ENCODE assay signal across 12 cellular contexts in genomic region chr1:50419192-50419906, GRCh38. TPM values are rescaled to one million over a fixed set of nuclear protein-coding genes. Genes with fewer than 3 reads are reported as not detected.
A peak's percentile ranks its signal among the peaks of the same experiment; 100 is the strongest.
DNase-seq lines count a peak whose midpoint lies in the region; ATAC-seq, FAIRE-seq and TF ChIP-seq lines count a peak whose summit lies in the region.
"Had no signal": no experiment of that assay in that cellular context is flagged by ENCODE, and none has a peak within 500 bp of the region (broad histone marks: within the 10 kb centered on the region; RNA-seq: fewer than 3 reads in every experiment).

No MANE protein-coding gene starts in this region.

- ATAC-seq in activated T-helper 17 cell treated with anti-CD3 and anti-CD28 coated beads, Interleukin-2, amount 50 U/mL, for 72 hours (replicated peaks): no peak
- peak; percentile 14 for ATAC-seq in left lung
- no peak for ATAC-seq in GM21423 (IDR thresholded peaks at IDR 0.05; ENCODE audit: unreplicated experiment)

- H3K4me1 ChIP-seq in left lung (peaks cover 9 to 66% of the 10 kb centered on the region in 2 donors), suprapubic skin (peaks cover 85% of the 10 kb centered on the region)

- peaks cover 37% of the 10 kb centered on the region for H3K4me1 Mint-ChIP-seq in activated naive CD4-positive, alpha-beta T cell treated with anti-CD3 and anti-CD28 coated beads, Interleukin-2, amount 10 ng/mL, durations not matched to agents 7 days and 5 days
- peaks cover 30% of the 10 kb centered on the region for H3K4me1 Mint-ChIP-seq in activated T-helper 17 cell treated with anti-CD3 and anti-CD28 coated beads, Interleukin-2, amount 50 U/mL, for 72 hours

- peak overlapping the region; percentile 56 for H3K27ac Mint-ChIP-seq in activated naive CD4-positive, alpha-beta T cell treated with anti-CD3 and anti-CD28 coated beads, Interleukin-2, amount 10 ng/mL, durations not matched to agents 7 days and 5 days
- H3K27ac Mint-ChIP-seq in activated T-helper 17 cell treated with anti-CD3 and anti-CD28 coated beads, Interleukin-2, amount 50 U/mL, for 72 hours: no peak overlapping the region

- no peak overlapping the region for H3K27ac ChIP-seq in left lung
- no peak overlapping the region for H3K27ac ChIP-seq in suprapubic skin
- H3K27ac ChIP-seq: SJSA1 had no signal

- peaks cover 17% of the 10 kb centered on the region for H3K36me3 Mint-ChIP-seq in activated naive CD4-positive, alpha-beta T cell treated with anti-CD3 and anti-CD28 coated beads, Interleukin-2, amount 10 ng/mL, durations not matched to agents 7 days and 5 days
- peaks cover 24% of the 10 kb centered on the region for H3K36me3 Mint-ChIP-seq in activated T-helper 17 cell treated with anti-CD3 and anti-CD28 coated beads, Interleukin-2, amount 50 U/mL, for 72 hours (ENCODE audit: low read depth)

- TF ChIP-seq POLR2A in suprapubic skin (IDR thresholded peaks at IDR 0.05): no peak

- intact Hi-C loops in left lung (cut with DNase I): no loop called here

- TF ChIP-seq EP300 in suprapubic skin (IDR thresholded peaks at IDR 0.05): no peak

- H3K9me3 Mint-ChIP-seq in activated naive CD4-positive, alpha-beta T cell treated with anti-CD3 and anti-CD28 coated beads, Interleukin-2, amount 10 ng/mL, durations not matched to agents 7 days and 5 days: no peaks in the 10 kb centered on the region
- no peaks in the 10 kb centered on the region for H3K9me3 Mint-ChIP-seq in activated T-helper 17 cell treated with anti-CD3 and anti-CD28 coated beads, Interleukin-2, amount 50 U/mL, for 72 hours

- H3K4me3 ChIP-seq in left lung (no peak overlapping the region), suprapubic skin (peak overlapping the region; percentile 44)
- H3K4me3 ChIP-seq: SJSA1 had no signal

- no peak for FAIRE-seq in D721Med (lab: Jason Lieb, UNC)

- H3K27me3 ChIP-seq in left lung: peaks cover 99 to 100% of the 10 kb centered on the region in 2 donors
- peaks cover 100% of the 10 kb centered on the region for H3K27me3 ChIP-seq in suprapubic skin
- H3K27me3 ChIP-seq: SJSA1 had no signal

- WGBS in suprapubic skin: 5% methylated on average over 16 of the region's 60 CpGs

- peak overlapping the region; percentile 19 for H3K4me3 Mint-ChIP-seq in activated naive CD4-positive, alpha-beta T cell treated with anti-CD3 and anti-CD28 coated beads, Interleukin-2, amount 10 ng/mL, durations not matched to agents 7 days and 5 days
- peak overlapping the region; percentile 51 for H3K4me3 Mint-ChIP-seq in activated T-helper 17 cell treated with anti-CD3 and anti-CD28 coated beads, Interleukin-2, amount 50 U/mL, for 72 hours

- no peaks in the 10 kb centered on the region for H3K9me3 ChIP-seq in left lung
- H3K9me3 ChIP-seq in suprapubic skin: no peaks in the 10 kb centered on the region

- peaks cover 98% of the 10 kb centered on the region for H3K27me3 Mint-ChIP-seq in activated naive CD4-positive, alpha-beta T cell treated with anti-CD3 and anti-CD28 coated beads, Interleukin-2, amount 10 ng/mL, durations not matched to agents 7 days and 5 days
- peaks cover 68% of the 10 kb centered on the region for H3K27me3 Mint-ChIP-seq in activated T-helper 17 cell treated with anti-CD3 and anti-CD28 coated beads, Interleukin-2, amount 50 U/mL, for 72 hours

- TF ChIP-seq CTCF in left lung (IDR thresholded peaks at IDR 0.05) (no peak), suprapubic skin (IDR thresholded peaks at IDR 0.05) (no peak), D721Med (IDR thresholded peaks at IDR 0.05; ENCODE audit: insufficient read depth, missing control alignments) (no peak)

- no peak for DNase-seq in activated naive CD4-positive, alpha-beta T cell treated with anti-CD3 and anti-CD28 coated beads, Interleukin-2, amount 10 ng/mL, durations not matched to agents 7 days and 5 days
- no peak for DNase-seq in activated naive CD4-positive, alpha-beta T cell treated with Interleukin-2 at 50 U/mL for 16 hours
- peak in 1 of 2 donors; percentile 69 for DNase-seq in left lung
- DNase-seq in suprapubic skin (ENCODE audit: low spot score in 2 of 2): no peak
- no peak for DNase-seq in D721Med (ENCODE audit: insufficient read length, low spot score)
- no peak for DNase-seq in iPS-NIHi7 (ENCODE audit: extremely low spot score)
- DNase-seq: C1 segment of cervical spinal cord, NCI-H1105 treated with DMSO at 0.1 percent for 48 hours had no signal

- H3K36me3 ChIP-seq in left lung: no peaks in the 10 kb centered on the region
- H3K36me3 ChIP-seq in suprapubic skin: no peaks in the 10 kb centered on the region

- CTCF ChIA-PET in activated naive CD4-positive, alpha-beta T cell treated with anti-CD3 and anti-CD28 coated beads, Interleukin-2, amount 10 ng/mL, durations not matched to agents 7 days and 5 days (lab: Charles Lee): no interaction called here

RNA-seq across cellular contexts. Expression of gene DMRTA2, which starts 3.9 kb away (rescaled TPM):
- total RNA-seq in activated T-helper 17 cell treated with anti-CD3 and anti-CD28 coated beads, Interleukin-2, amount 50 U/mL, for 72 hours: not detected
- not detected for total RNA-seq in left lung
- not detected for total RNA-seq in suprapubic skin
- total RNA-seq: glomerular endothelial cell had no signal
